21 cellular contexts compared by ENCODE assay signal in the genomic region with DNA sequence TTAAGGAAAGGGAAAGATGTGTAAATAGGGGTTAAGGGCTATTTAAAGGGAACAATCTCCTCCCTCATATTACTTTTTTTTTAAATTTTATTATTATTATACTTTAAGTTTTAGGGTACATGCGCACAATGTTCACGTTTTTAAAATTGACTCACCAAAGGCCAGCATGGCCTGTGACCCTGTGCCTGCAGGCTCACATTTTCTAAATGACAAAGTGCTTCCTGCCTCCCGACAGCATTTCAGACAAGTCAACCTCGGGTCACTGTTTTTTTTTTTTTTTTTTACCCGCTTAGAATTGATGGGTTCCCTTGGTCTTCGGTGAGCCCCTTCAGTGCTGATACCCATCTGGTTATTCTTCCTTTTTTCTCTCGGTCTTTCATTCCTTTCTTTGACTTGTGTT.
DNase-seq lines count a peak whose midpoint lies in the region; TF ChIP-seq lines count a peak whose summit lies in the region.
"Had no signal": no experiment of that assay in that cellular context is flagged by ENCODE, and none has a peak within 500 bp of the region (broad histone marks: within the 10 kb centered on the region; RNA-seq: fewer than 3 reads in every experiment).

No MANE protein-coding gene starts in this region.

- no peak overlapping the region for H3K9ac ChIP-seq in neural progenitor cell
- H3K9ac ChIP-seq: BLaER1 had no signal

- DNase-seq in NCI-H2171 treated with DMSO at 0.1 percent for 48 hours (lab: John Stamatoyannopoulos, UW) (peak; percentile 30), NCI-H2171 (lab: John Stamatoyannopoulos, UW) (no peak), left kidney (ENCODE audit: low read depth, low spot score) (peak; percentile 36), neural progenitor cell (ENCODE audit: low spot score) (no peak), type B pancreatic cell (ENCODE audit: extremely low spot score, unreplicated experiment) (no peak), HFFc6 (no peak), OCI-M1 (lab: John Stamatoyannopoulos, UW) (no peak), breast epithelium (ENCODE audit: low spot score in 2 of 2) (no peak)
- DNase-seq: Caco-2; CD4-positive, CD25-positive, alpha-beta regulatory T cell; CD8-positive, alpha-beta T cell; DMS153; DND-41; GDM1; GOT3 had no signal

- TF ChIP-seq POLR2A in breast epithelium (IDR thresholded peaks at IDR 0.05) = no peak

- H3K4me1 Mint-ChIP-seq in neural progenitor cell (peaks cover 41% of the 10 kb centered on the region), type B pancreatic cell (ENCODE audit: unreplicated experiment) (peaks cover 48% of the 10 kb centered on the region), HFFc6 (ENCODE audit: low read depth) (no peaks in the 10 kb centered on the region)

- no peaks in the 10 kb centered on the region for H3K9me3 ChIP-seq in neural progenitor cell (ENCODE audit: low read depth)
- H3K9me3 ChIP-seq in breast epithelium = no peaks in the 10 kb centered on the region
- H3K9me3 ChIP-seq: BLaER1, Caco-2, HAP-1 had no signal

- H3K36me3 Mint-ChIP-seq in neural progenitor cell = no peaks in the 10 kb centered on the region
- no peaks in the 10 kb centered on the region for H3K36me3 Mint-ChIP-seq in type B pancreatic cell
- H3K36me3 Mint-ChIP-seq in HFFc6 (ENCODE audit: low read depth) = no peaks in the 10 kb centered on the region
- H3K36me3 Mint-ChIP-seq: CD4-positive, CD25-positive, alpha-beta regulatory T cell; CD8-positive, alpha-beta T cell had no signal

- no peak overlapping the region for H3K4me3 Mint-ChIP-seq in neural progenitor cell
- H3K4me3 Mint-ChIP-seq in type B pancreatic cell = peak overlapping the region; percentile 41
- H3K4me3 Mint-ChIP-seq in HFFc6 = no peak overlapping the region
- H3K4me3 Mint-ChIP-seq: B cell; CD4-positive, CD25-positive, alpha-beta regulatory T cell; CD8-positive, alpha-beta T cell had no signal

- H3K9me3 Mint-ChIP-seq in neural progenitor cell = no peaks in the 10 kb centered on the region
- H3K9me3 Mint-ChIP-seq in type B pancreatic cell = no peaks in the 10 kb centered on the region
- peaks cover 5% of the 10 kb centered on the region; the same call in 1 of the 2 replicates for H3K9me3 Mint-ChIP-seq in HFFc6
- H3K9me3 Mint-ChIP-seq: CD8-positive, alpha-beta T cell had no signal

- intact Hi-C loops in breast epithelium (cut with DNase I; ENCODE audit: low total_unique reads) = no loop called here

- TF ChIP-seq CTCF in neural progenitor cell (IDR thresholded peaks at IDR 0.05) = no peak
- no peak for TF ChIP-seq CTCF in type B pancreatic cell (conservative IDR thresholded peaks at IDR 0.05)
- no peak for TF ChIP-seq CTCF in HFFc6 (IDR thresholded peaks at IDR 0.05)
- TF ChIP-seq CTCF in breast epithelium (IDR thresholded peaks at IDR 0.05) = no peak

- H3F3A ChIP-seq in neural progenitor cell (ENCODE audit: low read depth) = no peaks in the 10 kb centered on the region

- H3K36me3 ChIP-seq in neural progenitor cell (no peaks in the 10 kb centered on the region), breast epithelium (no peaks in the 10 kb centered on the region)
- H3K36me3 ChIP-seq: BLaER1, HAP-1 had no signal

- H3K27ac ChIP-seq in neural progenitor cell (no peak overlapping the region), breast epithelium (no peak overlapping the region)
- H3K27ac ChIP-seq: 22Rv1, BLaER1, C4-2B had no signal

- H4K20me1 ChIP-seq in neural progenitor cell (ENCODE audit: low read depth) = no peaks in the 10 kb centered on the region
- H4K20me1 ChIP-seq: BLaER1 had no signal

- H2AFZ ChIP-seq in neural progenitor cell (replicated peaks) = no peak overlapping the region

- no peak overlapping the region for H3K4me2 ChIP-seq in neural progenitor cell
- H3K4me2 ChIP-seq: BLaER1 had no signal

- H3K27me3 ChIP-seq in neural progenitor cell (no peaks in the 10 kb centered on the region), breast epithelium (no peaks in the 10 kb centered on the region)
- H3K27me3 ChIP-seq: BLaER1 had no signal

- H3K4me1 ChIP-seq in neural progenitor cell (peaks cover 9% of the 10 kb centered on the region), breast epithelium (no peaks in the 10 kb centered on the region)
- H3K4me1 ChIP-seq: BLaER1, Caco-2, HAP-1 had no signal

- peak overlapping the region; percentile 4 for H3K27ac Mint-ChIP-seq in neural progenitor cell
- no peak overlapping the region for H3K27ac Mint-ChIP-seq in type B pancreatic cell
- H3K27ac Mint-ChIP-seq in HFFc6 = no peak overlapping the region
- H3K27ac Mint-ChIP-seq: B cell; CD4-positive, CD25-positive, alpha-beta regulatory T cell; CD8-positive, alpha-beta T cell had no signal

- H3K4me3 ChIP-seq in neural progenitor cell (no peak overlapping the region), breast epithelium (no peak overlapping the region)
- H3K4me3 ChIP-seq: BLaER1, GM12878, HAP-1 had no signal

- H3K27me3 Mint-ChIP-seq in neural progenitor cell (ENCODE audit: insufficient read depth, low read depth) (peaks cover 10% of the 10 kb centered on the region), type B pancreatic cell (peaks cover 32% of the 10 kb centered on the region), HFFc6 (ENCODE audit: insufficient read depth) (peaks cover 8% of the 10 kb centered on the region)

- H3K79me2 ChIP-seq in neural progenitor cell (ENCODE audit: low read depth) = no peaks in the 10 kb centered on the region

Comparison
In these comparisons a context has a peak if more than half of its experiments do, and no peak if none do; other contexts are left out.
1. DNase-seq: peak in NCI-H2171 treated with DMSO at 0.1 percent for 48 hours (single experiment) and left kidney (single experiment); none in NCI-H2171 (single experiment), neural progenitor cell (single experiment), type B pancreatic cell (single experiment), HFFc6 (single experiment), OCI-M1 (single experiment) and breast epithelium (0 of 2).